8 cellular contexts compared by ENCODE assay signal in genomic region chr3:70550723-70551319, GRCh38.
DNase-seq lines count a peak whose midpoint lies in the region; ATAC-seq and TF ChIP-seq lines count a peak whose summit lies in the region.

No MANE protein-coding gene starts in this region.

- no peaks in the 10 kb centered on the region for H3K36me3 ChIP-seq in effector memory CD4-positive, alpha-beta T cell (ENCODE audit: control insufficient read depth, insufficient read depth, low read length)

- no peak overlapping the region for H3K27ac ChIP-seq in effector memory CD4-positive, alpha-beta T cell (ENCODE audit: insufficient read depth, low read length, poor library complexity, severe bottlenecking)

- intact Hi-C loops in natural killer cell (cut with micrococcal nuclease), result loop anchor here (1.0 to 5.0 kb wide), 2 partner anchors 1035 to 1101 kb away; no protein-coding TSS in a partner anchor

- peaks cover 5% of the 10 kb centered on the region for H3K27me3 ChIP-seq in effector memory CD4-positive, alpha-beta T cell (replicated peaks; ENCODE audit: control insufficient read depth, insufficient read depth, low read length, poor library complexity, severe bottlenecking)

- H3K9me3 Mint-ChIP-seq in HFFc6 (no peaks in the 10 kb centered on the region), natural killer cell (no peaks in the 10 kb centered on the region)
- peaks cover 9 to 10% of the 10 kb centered on the region in 2 donors for H3K9me3 Mint-ChIP-seq in stimulated activated naive CD8-positive, alpha-beta T cell treated with anti-CD3 and anti-CD28 coated beads, Interleukin-15, amount 100 ng/mL, for 72 hours

- ATAC-seq in natural killer cell, result peak; percentile 44 to 80 (median 67)
- ATAC-seq in stimulated activated naive CD8-positive, alpha-beta T cell treated with anti-CD3 and anti-CD28 coated beads, Interleukin-15, amount 100 ng/mL, for 72 hours, result peak; percentile 92

- no peaks in the 10 kb centered on the region for H3K4me1 Mint-ChIP-seq in HFFc6 (ENCODE audit: low read depth)
- H3K4me1 Mint-ChIP-seq in natural killer cell, result no peaks in the 10 kb centered on the region
- peaks cover 4% of the 10 kb centered on the region for H3K4me1 Mint-ChIP-seq in stimulated activated naive CD8-positive, alpha-beta T cell treated with anti-CD3 and anti-CD28 coated beads, Interleukin-15, amount 100 ng/mL, for 72 hours

- no peak overlapping the region for H3K27ac Mint-ChIP-seq in HFFc6
- no peak overlapping the region for H3K27ac Mint-ChIP-seq in natural killer cell
- no peak overlapping the region for H3K27ac Mint-ChIP-seq in stimulated activated naive CD8-positive, alpha-beta T cell treated with anti-CD3 and anti-CD28 coated beads, Interleukin-15, amount 100 ng/mL, for 72 hours

- TF ChIP-seq CTCF in HFFc6 (IDR thresholded peaks at IDR 0.05) (peak; percentile 92), natural killer cell (IDR thresholded peaks at IDR 0.05) (peak; percentile 58)

- H3K36me3 Mint-ChIP-seq in HFFc6 (ENCODE audit: low read depth) (no peaks in the 10 kb centered on the region), natural killer cell (no peaks in the 10 kb centered on the region)

- no peaks in the 10 kb centered on the region for H3K4me1 ChIP-seq in effector memory CD4-positive, alpha-beta T cell (ENCODE audit: control insufficient read depth, insufficient read depth, low read length, poor library complexity, severe bottlenecking)

- DNase-seq in DMS 273 (lab: John Stamatoyannopoulos, UW; ENCODE audit: unreplicated experiment) (peak; percentile 61), DMS 273 treated with DMSO at 0.1 percent for 48 hours (lab: John Stamatoyannopoulos, UW) (no peak), HFFc6 (peak; percentile 27), NCI-H1694 treated with DMSO at 0.1 percent for 48 hours (lab: John Stamatoyannopoulos, UW) (peak; percentile 10), natural killer cell (peak; percentile 47)
- peak; percentile 76 for DNase-seq in activated CD4-positive, alpha-beta T cell treated with anti-CD3 and anti-CD28 coated beads, Interleukin-2, amount 50 U/mL, for 1 hour
- DNase-seq in effector memory CD4-positive, alpha-beta T cell, result peak; percentile 20 to 52 (median 21)
- DNase-seq in stimulated activated naive CD8-positive, alpha-beta T cell treated with anti-CD3 and anti-CD28 coated beads, Interleukin-15, amount 100 ng/mL, for 72 hours, result peak; percentile 67 to 69

- H3K27me3 Mint-ChIP-seq in HFFc6 (ENCODE audit: insufficient read depth) (peaks cover 11% of the 10 kb centered on the region; the same call in 1 of the 2 replicates), natural killer cell (ENCODE audit: low read depth in 2 of 2) (no peaks in the 10 kb centered on the region)
- H3K27me3 Mint-ChIP-seq in stimulated activated naive CD8-positive, alpha-beta T cell treated with anti-CD3 and anti-CD28 coated beads, Interleukin-15, amount 100 ng/mL, for 72 hours, result peaks cover 7% of the 10 kb centered on the region

- H3K4me3 ChIP-seq in effector memory CD4-positive, alpha-beta T cell (ENCODE audit: insufficient read depth, low read depth, low read length, poor library complexity, severe bottlenecking), result no peak overlapping the region

- H3K9me3 ChIP-seq in effector memory CD4-positive, alpha-beta T cell (ENCODE audit: control insufficient read depth, low read length), result no peaks in the 10 kb centered on the region

- H3K4me3 Mint-ChIP-seq in HFFc6 (no peak overlapping the region), natural killer cell (no peak overlapping the region)
- no peak overlapping the region for H3K4me3 Mint-ChIP-seq in stimulated activated naive CD8-positive, alpha-beta T cell treated with anti-CD3 and anti-CD28 coated beads, Interleukin-15, amount 100 ng/mL, for 72 hours
